Comparison of ENCODE assay signal across 1 cellular context in genomic region chr22:28711820-28712777, GRCh38.
TF ChIP-seq lines count a peak whose summit lies in the region.

No MANE protein-coding gene starts in this region.

TF ChIP-seq in H1, 55 proteins besides CTCF, POLR2A, EP300 and RAD21:
- TF ChIP-seq CTBP2 (IDR thresholded peaks at IDR 0.05; ENCODE audit: borderline replicate concordance, insufficient read depth, insufficient read length, low read length) (no peak), CEBPB (IDR thresholded peaks at IDR 0.05; ENCODE audit: low read depth, low read length) (peak; percentile 52), HDAC2 (IDR thresholded peaks at IDR 0.05; ENCODE audit: borderline replicate concordance in 1 of 2, low read depth in 2 of 2, low read length in 2 of 2) (no peak)
